In the genomic region with DNA sequence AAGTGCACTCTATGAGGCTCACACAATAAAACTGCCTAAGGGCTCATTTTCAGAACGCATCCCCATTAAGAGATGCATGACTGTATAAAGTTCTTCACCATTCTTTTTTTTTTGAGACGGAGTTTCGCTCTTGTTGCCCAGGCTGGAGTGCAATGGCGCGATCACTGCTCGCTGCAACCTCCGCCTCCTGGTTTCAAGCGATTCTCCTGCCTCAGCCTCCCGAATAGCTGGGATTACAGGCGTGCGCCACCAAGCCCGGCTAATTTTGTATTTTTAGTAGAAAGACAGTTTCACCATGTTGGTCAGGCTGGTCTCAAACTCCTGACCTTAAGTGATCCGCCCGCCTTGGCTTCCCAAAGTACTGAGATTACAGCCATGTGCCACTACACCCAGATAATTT, we compare ENCODE assay signal across 8 cellular contexts. TPM values are rescaled to one million over a fixed set of nuclear protein-coding genes. Genes with fewer than 3 reads are reported as not detected.
A peak's percentile ranks its signal among the peaks of the same experiment; 100 is the strongest.
DNase-seq lines count a peak whose midpoint lies in the region; ATAC-seq, FAIRE-seq and TF ChIP-seq lines count a peak whose summit lies in the region.
"Not testable (repeated sequence)": the region's sequence is repeated elsewhere in the genome, so short reads cannot be mapped to it uniquely, and the experiment has no call there.

No MANE protein-coding gene starts in this region.

- H3K4me2 ChIP-seq in BLaER1 = peak overlapping the region; percentile 90
- H3K4me2 ChIP-seq in OCI-LY3 (ENCODE audit: low read length) = peak overlapping the region; percentile 90
- peak overlapping the region; percentile 78 for H3K4me2 ChIP-seq in GM12878 (ENCODE audit: control insufficient read depth, insufficient read depth)

- TF ChIP-seq CTCF in HFF-Myc (IDR thresholded peaks at IDR 0.05; ENCODE audit: low read depth, low read length, missing control alignments); OCI-LY3 (IDR thresholded peaks at IDR 0.05; ENCODE audit: low read depth, low read length); GM12878 (IDR thresholded peaks at IDR 0.05 in 2 of 3, conservative IDR thresholded peaks at IDR 0.05 in 1 of 3; ENCODE audit: control insufficient read depth in 2 of 3, extremely low read depth in 1 of 3, insufficient read depth in 1 of 3, low read depth in 3 of 3, low read length in 3 of 3); gastroesophageal sphincter (IDR thresholded peaks at IDR 0.05); natural killer cell (IDR thresholded peaks at IDR 0.05): not testable (repeated sequence)

- SMC1A ChIA-PET in GM12878 (lab: Charles Lee; ENCODE audit: uncharacterized antibody, unreplicated experiment) = interaction anchor here (0.9 to 3.0 kb wide), 4 partner anchors 10 to 210 kb away, joined by 3 to 12 read pairs (median 8); a partner anchor contains a TSS

- H3K9me3 Mint-ChIP-seq in activated CD4-positive, alpha-beta memory T cell treated with anti-CD3 and anti-CD28 coated beads, Interleukin-2, amount 10 ng/mL, durations not matched to agents 7 days and 5 days; natural killer cell; stimulated activated memory B cell treated with anti-CD40 and anti-IgM and Interleukin-4, amounts not matched to agents 10 μg/mL and 1 μg/mL and 100 μg/mL, for 72 hours: not testable (repeated sequence)

- intact Hi-C loops in GM12878 (cut with micrococcal nuclease; ENCODE audit: unreplicated experiment) = not testable (repeated sequence)
- intact Hi-C loops in natural killer cell (cut with micrococcal nuclease) = loop anchor here (5.0 kb wide), 1 partner anchor 210 kb away; a partner anchor contains a TSS

- BruUV-seq in GM12878 (replicated peaks; lab: Mats Ljungman, UMichigan) = not testable (repeated sequence)

- peaks cover 27% of the 10 kb centered on the region for H3K36me3 Mint-ChIP-seq in activated CD4-positive, alpha-beta memory T cell treated with anti-CD3 and anti-CD28 coated beads, Interleukin-2, amount 10 ng/mL, durations not matched to agents 7 days and 5 days (ENCODE audit: low read depth)
- not testable (repeated sequence) for H3K36me3 Mint-ChIP-seq in natural killer cell
- H3K36me3 Mint-ChIP-seq in stimulated activated memory B cell treated with anti-CD40 and anti-IgM and Interleukin-4, amounts not matched to agents 10 μg/mL and 1 μg/mL and 100 μg/mL, for 72 hours = peaks cover 11% of the 10 kb centered on the region

- CTCF ChIA-PET in activated CD4-positive, alpha-beta memory T cell treated with anti-CD3 and anti-CD28 coated beads, Interleukin-2, amount 10 ng/mL, durations not matched to agents 7 days and 5 days (lab: Charles Lee) = interaction anchor here (2.9 to 4.4 kb wide), 3 partner anchors 42 to 183 kb away, joined by 13 to 27 read pairs (median 22); a partner anchor contains a TSS
- CTCF ChIA-PET in GM12878 (lab: Yijun Ruan, JAX) = interaction anchor here (1.0 to 4.4 kb wide), 4 partner anchors 41 to 653 kb away, joined by 3 to 27 read pairs (median 3); a partner anchor contains a TSS

- in situ Hi-C loops in GM12878 (cut with MboI) = not testable (repeated sequence)

- not testable (repeated sequence) for H2AFZ ChIP-seq in OCI-LY3 (ENCODE audit: low read depth, low read length); GM12878 (ENCODE audit: control insufficient read depth, low read depth, low read length)

- H3K27ac ChIP-seq in BLaER1; OCI-LY3 (ENCODE audit: low read length): not testable (repeated sequence)
- peak overlapping the region; percentile 96; the same call in 1 of the 2 replicates for H3K27ac ChIP-seq in GM12878 (ENCODE audit: control insufficient read depth, insufficient read depth)
- H3K27ac ChIP-seq in gastroesophageal sphincter = peak overlapping the region in 3 of 4 donors; percentile 96 to 98 (median 97)

- not testable (repeated sequence) for ATAC-seq in GM12878; gastroesophageal sphincter; natural killer cell; stimulated activated memory B cell treated with anti-CD40 and anti-IgM and Interleukin-4, amounts not matched to agents 10 μg/mL and 1 μg/mL and 100 μg/mL, for 72 hours

- not testable (repeated sequence) for TF ChIP-seq RAD21 in GM12878 (IDR thresholded peaks at IDR 0.05; ENCODE audit: insufficient read depth, low read depth, low read length)

- not testable (repeated sequence) for H3K27me3 ChIP-seq in BLaER1; OCI-LY3 (ENCODE audit: low read depth, low read length); GM12878 (replicated peaks in 1 of 2; ENCODE audit: control insufficient read depth in 2 of 2, insufficient read depth in 2 of 2, low read length in 1 of 2); gastroesophageal sphincter

- peak overlapping the region; percentile 99 for H3K4me3 Mint-ChIP-seq in activated CD4-positive, alpha-beta memory T cell treated with anti-CD3 and anti-CD28 coated beads, Interleukin-2, amount 10 ng/mL, durations not matched to agents 7 days and 5 days
- peak overlapping the region; percentile 21 for H3K4me3 Mint-ChIP-seq in natural killer cell
- H3K4me3 Mint-ChIP-seq in stimulated activated memory B cell treated with anti-CD40 and anti-IgM and Interleukin-4, amounts not matched to agents 10 μg/mL and 1 μg/mL and 100 μg/mL, for 72 hours = peak overlapping the region; percentile 100

- 98% methylated on average over 14 of the region's 14 CpGs for WGBS in GM12878 (ENCODE audit: insufficient coverage, insufficient replicate concordance, low lambda C conversion rate, missing lambda C conversion rate)
- 94 to 97% methylated on average over 5 to 10 of the region's 14 CpGs for WGBS in gastroesophageal sphincter (ENCODE audit: low coverage in 1 of 2), 2 donors

- H3K79me2 ChIP-seq in OCI-LY3 (ENCODE audit: low read length) (peaks cover 31% of the 10 kb centered on the region), GM12878 (ENCODE audit: control insufficient read depth, insufficient read depth, low read length) (peaks cover 23% of the 10 kb centered on the region)

- H3K4me3 ChIP-seq in BLaER1 = peak overlapping the region; percentile 89
- H3K4me3 ChIP-seq in HFF-Myc (replicated peaks; ENCODE audit: low read depth, low read length) = peak overlapping the region; percentile 99
- H3K4me3 ChIP-seq in OCI-LY3 (ENCODE audit: low read length) = peak overlapping the region; percentile 84; the same call in 1 of the 2 replicates
- H3K4me3 ChIP-seq in GM12878 = peak overlapping the region; percentile 91; the same call in 1 of the 2 replicates
- H3K4me3 ChIP-seq in gastroesophageal sphincter = not testable (repeated sequence)

- POLR2A ChIA-PET in activated CD4-positive, alpha-beta memory T cell treated with anti-CD3 and anti-CD28 coated beads, Interleukin-2, amount 10 ng/mL, durations not matched to agents 7 days and 5 days (lab: Charles Lee) = interaction anchor here (1.0 to 4.0 kb wide), 9 partner anchors 10 to 1227 kb away, joined by 3 to 133 read pairs (median 22); a partner anchor contains a TSS
- POLR2A ChIA-PET in GM12878 (lab: Charles Lee) = interaction anchor here (0.6 to 3.8 kb wide), 4 partner anchors 43 to 1048 kb away, joined by 3 to 40 read pairs (median 6); a partner anchor contains a TSS

- not testable (repeated sequence) for H3K27me3 Mint-ChIP-seq in activated CD4-positive, alpha-beta memory T cell treated with anti-CD3 and anti-CD28 coated beads, Interleukin-2, amount 10 ng/mL, durations not matched to agents 7 days and 5 days; natural killer cell (ENCODE audit: low read depth in 2 of 2); stimulated activated memory B cell treated with anti-CD40 and anti-IgM and Interleukin-4, amounts not matched to agents 10 μg/mL and 1 μg/mL and 100 μg/mL, for 72 hours

- peaks cover 42% of the 10 kb centered on the region for H3K36me3 ChIP-seq in BLaER1
- H3K36me3 ChIP-seq in OCI-LY3 (replicated peaks; ENCODE audit: low read depth, low read length) = peaks cover 16% of the 10 kb centered on the region
- not testable (repeated sequence) for H3K36me3 ChIP-seq in GM12878 (ENCODE audit: control insufficient read depth in 2 of 2, insufficient read depth in 2 of 2, low read length in 1 of 2)
- peaks cover 0 to 11% of the 10 kb centered on the region in 2 donors for H3K36me3 ChIP-seq in gastroesophageal sphincter

- H3K27ac Mint-ChIP-seq in activated CD4-positive, alpha-beta memory T cell treated with anti-CD3 and anti-CD28 coated beads, Interleukin-2, amount 10 ng/mL, durations not matched to agents 7 days and 5 days = peak overlapping the region; percentile 100
- H3K27ac Mint-ChIP-seq in natural killer cell = peak overlapping the region; percentile 98 to 100
- H3K27ac Mint-ChIP-seq in stimulated activated memory B cell treated with anti-CD40 and anti-IgM and Interleukin-4, amounts not matched to agents 10 μg/mL and 1 μg/mL and 100 μg/mL, for 72 hours = peak overlapping the region; percentile 99

- DNase-seq in HFF-Myc (ENCODE audit: extremely low read depth, low read depth); activated CD4-positive, alpha-beta memory T cell treated with anti-CD3 and anti-CD28 coated beads, Interleukin-2, amount 10 ng/mL, durations not matched to agents 7 days and 5 days; GM12878 (ENCODE audit: low read depth, low spot score); natural killer cell: not testable (repeated sequence)

- H4K20me1 ChIP-seq in BLaER1 = peaks cover 35% of the 10 kb centered on the region
- H4K20me1 ChIP-seq in OCI-LY3 (ENCODE audit: insufficient read depth, low read length); GM12878 (ENCODE audit: control insufficient read depth, insufficient read depth): not testable (repeated sequence)

- TF ChIP-seq EP300 in GM12878 (IDR thresholded peaks at IDR 0.05; ENCODE audit: borderline replicate concordance in 1 of 2, control insufficient read depth in 1 of 2, low read depth in 2 of 2, low read length in 2 of 2); gastroesophageal sphincter (IDR thresholded peaks at IDR 0.05): not testable (repeated sequence)

- FAIRE-seq in GM12878 (lab: Jason Lieb, UNC) = not testable (repeated sequence)

- H3K4me1 ChIP-seq in BLaER1 (peaks cover 25% of the 10 kb centered on the region), OCI-LY3 (ENCODE audit: low read length) (peaks cover 13% of the 10 kb centered on the region), gastroesophageal sphincter (peaks cover 0 to 48% (median 13%) of the 10 kb centered on the region in 3 donors)
- H3K4me1 ChIP-seq in GM12878 (ENCODE audit: control insufficient read depth, insufficient read depth, low read length) = not testable (repeated sequence)

- RAD21 ChIA-PET in GM12878 (lab: Charles Lee; ENCODE audit: unreplicated experiment) = interaction anchor here (1.0 to 1.2 kb wide), 2 partner anchors 180 to 336 kb away, joined by 3 to 4 read pairs; a partner anchor contains a TSS

- H3K9ac ChIP-seq in BLaER1 (peak overlapping the region; percentile 100; the same call in 1 of the 2 replicates), GM12878 (ENCODE audit: control insufficient read depth, insufficient read depth, low read length) (peak overlapping the region; percentile 96)
- H3K9ac ChIP-seq in OCI-LY3 (ENCODE audit: low read length) = not testable (repeated sequence)

- not testable (repeated sequence) for H3K9me3 ChIP-seq in BLaER1; OCI-LY3 (ENCODE audit: insufficient read depth, low read length); GM12878 (replicated peaks; ENCODE audit: control insufficient read depth, insufficient read depth, low read length); gastroesophageal sphincter

- not testable (repeated sequence) for TF ChIP-seq POLR2A in GM12878 (IDR thresholded peaks at IDR 0.05; ENCODE audit: low read depth, low read length); gastroesophageal sphincter (IDR thresholded peaks at IDR 0.05)

- peaks cover 36% of the 10 kb centered on the region for H3K4me1 Mint-ChIP-seq in activated CD4-positive, alpha-beta memory T cell treated with anti-CD3 and anti-CD28 coated beads, Interleukin-2, amount 10 ng/mL, durations not matched to agents 7 days and 5 days
- H3K4me1 Mint-ChIP-seq in natural killer cell = peaks cover 17 to 25% of the 10 kb centered on the region in 2 donors
- H3K4me1 Mint-ChIP-seq in stimulated activated memory B cell treated with anti-CD40 and anti-IgM and Interleukin-4, amounts not matched to agents 10 μg/mL and 1 μg/mL and 100 μg/mL, for 72 hours = peaks cover 14% of the 10 kb centered on the region

RNA-seq across cellular contexts. Expression of a gene that starts 2.2 kb away (rescaled TPM):
- total RNA-seq in activated CD4-positive, alpha-beta memory T cell treated with anti-CD3 and anti-CD28 coated beads, Interleukin-2, amount 10 ng/mL, durations not matched to agents 7 days and 5 days = 10 to 100 TPM; 65.5 to 70.0 TPM
- 15.9 and 19.3 TPM in 2 replicates for total RNA-seq in GM12878 (2013; cell fraction: nucleolus; rRNA removed)
- total RNA-seq in GM12878 (2014; rRNA removed) = 62.8 and 77.3 TPM in 2 replicates
- total RNA-seq in GM12878 (2014; rRNA removed; fragmentation: Illumina TruSeq; extraction: Trizol) = 4.7 and 6.4 TPM in 2 replicates
- 68.1 and 73.1 TPM in 2 replicates for total RNA-seq in GM12878 (2021)
- polyA plus RNA-seq in GM12878 (2011; ENCODE audit: low read depth) = 5.9 TPM
- polyA plus RNA-seq in GM12878 (2011; rRNA removed) = 3.1 and 5.7 TPM in 2 replicates
- 17.9 and 34.6 TPM in 2 replicates for polyA plus RNA-seq in GM12878 (2011; cell fraction: cytosol; rRNA removed)
- polyA plus RNA-seq in GM12878 (2011; cell fraction: nucleus; rRNA removed) = 28.3 and 39.3 TPM in 2 replicates
- 24.8 and 33.0 TPM in 2 replicates for polyA plus RNA-seq in GM12878 (2012)
- 0.60 TPM in 1 of 2 replicates, not detected in the other for polyA plus RNA-seq in GM12878 (2014; fragmentation: Illumina TruSeq; extraction: Trizol)
- under 1 TPM; 0.08 to 0.16 TPM for polyA plus RNA-seq in GM12878 (2014; fragmentation: Nextera tagmentation; extraction: Ambion mirVana)
- polyA plus RNA-seq in GM12878 (2014; rRNA removed) = 45.3 and 57.0 TPM in 2 replicates
- 100 to 1,000 TPM; 110 to 117 TPM for polyA plus RNA-seq in GM12878 (2016; fragmentation: Nextera tagmentation; extraction: Ambion mirVana)
- 1.3 and 7.1 TPM in 2 replicates for polyA minus RNA-seq in GM12878 (2011; rRNA and poly(A)+ RNA removed)
- 13.4 and 14.2 TPM in 2 replicates for polyA minus RNA-seq in GM12878 (2011; cell fraction: cytosol; rRNA and poly(A)+ RNA removed)
- 13.8 and 25.9 TPM in 2 replicates for polyA minus RNA-seq in GM12878 (2011; cell fraction: nucleus; rRNA and poly(A)+ RNA removed)
- total RNA-seq in gastroesophageal sphincter = 10 to 100 TPM; 47.9 to 95.2 (median 90.7) TPM
- total RNA-seq in natural killer cell = 10 to 100 TPM; 51.4 to 70.3 (median 63.9) TPM

RNA-seq across cellular contexts. Expression of a gene that starts 16.3 kb away (rescaled TPM):
- total RNA-seq in activated CD4-positive, alpha-beta memory T cell treated with anti-CD3 and anti-CD28 coated beads, Interleukin-2, amount 10 ng/mL, durations not matched to agents 7 days and 5 days = 1 to 10 TPM; 4.6 to 5.4 TPM
- total RNA-seq in GM12878 (2013; cell fraction: nucleolus; rRNA removed) = 3.3 and 4.6 TPM in 2 replicates
- 5.8 and 7.6 TPM in 2 replicates for total RNA-seq in GM12878 (2014; rRNA removed)
- total RNA-seq in GM12878 (2014; rRNA removed; fragmentation: Illumina TruSeq; extraction: Trizol) = 3.2 and 5.8 TPM in 2 replicates
- total RNA-seq in GM12878 (2021) = 3.7 and 4.7 TPM in 2 replicates
- polyA plus RNA-seq in GM12878 (2011; ENCODE audit: low read depth) = 8.8 TPM
- polyA plus RNA-seq in GM12878 (2011; rRNA removed) = 4.9 and 5.3 TPM in 2 replicates
- polyA plus RNA-seq in GM12878 (2011; cell fraction: cytosol; rRNA removed) = 5.8 and 6.1 TPM in 2 replicates
- 7.9 TPM in 2 replicates for polyA plus RNA-seq in GM12878 (2011; cell fraction: nucleus; rRNA removed)
- polyA plus RNA-seq in GM12878 (2012) = 2.7 and 3.8 TPM in 2 replicates
- polyA plus RNA-seq in GM12878 (2014; fragmentation: Illumina TruSeq; extraction: Trizol) = 3.4 and 4.5 TPM in 2 replicates
- polyA plus RNA-seq in GM12878 (2014; fragmentation: Nextera tagmentation; extraction: Ambion mirVana) = 1 to 10 TPM; 2.5 to 4.5 TPM
- 7.4 and 8.7 TPM in 2 replicates for polyA plus RNA-seq in GM12878 (2014; rRNA removed)
- polyA plus RNA-seq in GM12878 (2016; fragmentation: Nextera tagmentation; extraction: Ambion mirVana) = 1 to 10 TPM in 1 of 2 experiments, under 1 TPM in 1; 0.86 to 3.8 TPM
- polyA minus RNA-seq in GM12878 (2011; rRNA and poly(A)+ RNA removed) = 6.0 and 6.7 TPM in 2 replicates
- polyA minus RNA-seq in GM12878 (2011; cell fraction: cytosol; rRNA and poly(A)+ RNA removed) = not detected in 2 replicates
- 4.6 and 8.8 TPM in 2 replicates for polyA minus RNA-seq in GM12878 (2011; cell fraction: nucleus; rRNA and poly(A)+ RNA removed)
- 1 to 10 TPM; 4.1 to 6.8 (median 5.7) TPM for total RNA-seq in gastroesophageal sphincter
- 10 to 100 TPM; 17.2 to 20.5 (median 19.5) TPM for total RNA-seq in natural killer cell

Comparison
In these comparisons a context has a peak if more than half of its experiments do, and no peak if none do; other contexts are left out.
1. H3K4me3 Mint-ChIP-seq: peak in every context shown above with its lines; median percentile 100 in stimulated activated memory B cell treated with anti-CD40 and anti-IgM and Interleukin-4, amounts not matched to agents 10 μg/mL and 1 μg/mL and 100 μg/mL, for 72 hours; 99 in activated CD4-positive, alpha-beta memory T cell treated with anti-CD3 and anti-CD28 coated beads, Interleukin-2, amount 10 ng/mL, durations not matched to agents 7 days and 5 days; 21 in natural killer cell.